ENCODE assay signal across 16 cellular contexts in the genomic region with DNA sequence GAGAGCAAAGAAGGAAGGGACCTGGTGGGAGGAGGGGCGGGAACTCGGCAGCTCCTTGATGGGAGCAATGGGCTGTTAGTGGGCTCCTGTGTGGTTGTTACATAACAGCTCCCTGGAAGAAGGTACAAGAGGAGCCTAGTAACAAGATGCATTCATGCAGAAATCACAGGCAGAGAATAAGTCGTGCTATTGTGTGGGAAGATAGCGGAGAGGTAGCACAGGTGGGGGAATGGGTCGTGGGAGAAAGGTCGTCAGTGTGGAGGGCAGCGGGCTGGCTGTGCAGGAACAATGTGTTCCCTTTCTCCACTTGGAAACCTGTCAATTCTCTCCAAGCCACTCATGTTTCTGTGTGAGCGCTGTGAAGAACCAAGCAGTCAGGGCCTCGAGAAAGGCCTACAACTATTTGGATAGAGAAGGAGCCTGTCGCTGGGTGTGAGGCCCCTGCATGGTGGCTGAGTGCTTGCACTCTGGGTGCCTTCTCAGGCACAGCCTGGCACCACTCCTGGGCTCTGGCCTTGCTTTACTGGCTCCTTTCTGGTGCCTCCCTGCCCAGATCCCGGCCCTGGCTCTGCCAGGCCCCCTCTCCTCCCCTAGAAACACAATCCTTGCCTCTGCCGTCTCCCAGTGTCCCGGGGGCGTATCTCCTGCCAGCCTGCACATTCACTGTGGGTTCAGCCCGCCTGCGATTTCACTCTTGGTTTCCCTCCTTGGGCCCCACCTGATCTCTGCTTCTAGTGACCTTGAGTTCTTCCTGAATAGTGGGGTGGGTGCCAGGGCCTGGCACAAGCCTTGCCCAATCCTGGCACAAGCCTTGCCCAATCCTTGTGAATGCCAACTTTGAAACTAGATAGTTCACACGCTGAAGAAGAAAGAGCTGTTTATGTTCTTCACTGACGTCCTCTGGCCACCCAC. TPM values are rescaled to one million over a fixed set of nuclear protein-coding genes. Genes with fewer than 3 reads are reported as not detected.
DNase-seq lines count a peak whose midpoint lies in the region; ATAC-seq, FAIRE-seq and TF ChIP-seq lines count a peak whose summit lies in the region.
"Had no signal": no experiment of that assay in that cellular context is flagged by ENCODE, and none has a peak within 500 bp of the region (broad histone marks: within the 10 kb centered on the region; RNA-seq: fewer than 3 reads in every experiment).

No MANE protein-coding gene starts in this region.

- H3K27ac ChIP-seq in cingulate gyrus (ENCODE audit: low read depth, low read length) = peak overlapping the region; percentile 92
- H3K27ac ChIP-seq in lung (ENCODE audit: low read depth in 1 of 2, low read length in 1 of 2) = peak overlapping the region; percentile 63 to 86
- no peak overlapping the region for H3K27ac ChIP-seq in small intestine (ENCODE audit: low read depth in 1 of 2, low read length in 1 of 2)
- H3K27ac ChIP-seq in Peyer's patch = peak overlapping the region in 1 of 4 donors; percentile 46

- DNase-seq in NCI-H128 (lab: John Stamatoyannopoulos, UW; ENCODE audit: unreplicated experiment) (peak; percentile 22), lung (ENCODE audit: low spot score) (no peak), small intestine (peak; percentile 50), HEK293T (ENCODE audit: extremely low spot score) (no peak), Peyer's patch (no peak), GDM1 (lab: John Stamatoyannopoulos, UW) (no peak)
- DNase-seq: activated T-cell treated with anti-CD3 and anti-CD28 coated beads, Interleukin-2, amount 50 U/mL, for 4 hours; DMS 273 treated with DMSO at 0.1 percent for 48 hours; NCI-H524 treated with DMSO at 0.1 percent for 48 hours; stimulated activated CD4-positive, alpha-beta T cell treated with anti-CD3 and anti-CD28 coated beads, Interleukin-2, amount 100 ng/mL, for 24 hours had no signal

- TF ChIP-seq CTCF in lung (IDR thresholded peaks at IDR 0.05; ENCODE audit: control extremely low read depth, extremely low read depth) = no peak
- no peak for TF ChIP-seq CTCF in Peyer's patch (IDR thresholded peaks at IDR 0.05)

- no peak for ATAC-seq in lung (ENCODE audit: insufficient read depth, low FRiP score)
- ATAC-seq in HG03378 (IDR thresholded peaks at IDR 0.05; ENCODE audit: unreplicated experiment) = no peak
- ATAC-seq: activated T-cell treated with anti-CD3 and anti-CD28 coated beads, Interleukin-2, amount 50 U/mL, for 4 hours; HCT116 had no signal

- WGBS in lung, 2 donors = 64 to 75% methylated on average over 18 of the region's 18 CpGs
- WGBS in small intestine, 3 donors = 35 to 63% (median 38%) methylated on average over 17 to 18 of the region's 18 CpGs

- no peaks in the 10 kb centered on the region for H3K36me3 ChIP-seq in lung (ENCODE audit: control insufficient read depth in 2 of 2, insufficient read depth in 2 of 2, low read length in 2 of 2)
- no peaks in the 10 kb centered on the region for H3K36me3 ChIP-seq in small intestine (ENCODE audit: control insufficient read depth in 2 of 2, insufficient read depth in 2 of 2, low read length in 2 of 2)
- no peaks in the 10 kb centered on the region for H3K36me3 ChIP-seq in Peyer's patch

- H3K27me3 ChIP-seq in lung (ENCODE audit: control insufficient read depth, insufficient read depth) (no peaks in the 10 kb centered on the region), small intestine (ENCODE audit: control insufficient read depth in 2 of 2, insufficient read depth in 2 of 2, low read length in 2 of 2) (no peaks in the 10 kb centered on the region), Peyer's patch (no peaks in the 10 kb centered on the region)

- CTCF ChIA-PET in HEK293T (lab: Yijun Ruan, JAX) = no interaction called here

- H3K4me1 ChIP-seq in lung (ENCODE audit: control insufficient read depth in 2 of 2, insufficient read depth in 2 of 2, low read length in 2 of 2) (no peaks in the 10 kb centered on the region), small intestine (ENCODE audit: control insufficient read depth in 2 of 2, insufficient read depth in 1 of 2, low read depth in 1 of 2, low read length in 1 of 2) (peaks cover 0 to 6% of the 10 kb centered on the region in 2 donors), Peyer's patch (peaks cover 0 to 7% (median 0%) of the 10 kb centered on the region in 4 donors)

- no peaks in the 10 kb centered on the region for H3K9me3 ChIP-seq in lung (ENCODE audit: control insufficient read depth in 2 of 2, insufficient read depth in 1 of 2, low read length in 1 of 2)
- H3K9me3 ChIP-seq in small intestine (ENCODE audit: control insufficient read depth, low read depth) = no peaks in the 10 kb centered on the region
- H3K9me3 ChIP-seq in Peyer's patch = no peaks in the 10 kb centered on the region

- H3K4me3 ChIP-seq in lung = no peak overlapping the region
- no peak overlapping the region for H3K4me3 ChIP-seq in small intestine (ENCODE audit: low read depth in 1 of 2, low read length in 2 of 2)
- H3K4me3 ChIP-seq in Peyer's patch = no peak overlapping the region

- TF ChIP-seq POLR2A in Peyer's patch (IDR thresholded peaks at IDR 0.05) = no peak

- no peak for FAIRE-seq in small intestine (lab: Jason Lieb, UNC)
- FAIRE-seq: endometrium, islet of Langerhans had no signal

- POLR2A ChIA-PET in HEK293T (lab: Yijun Ruan, JAX) = no interaction called here

TF ChIP-seq in HEK293T, 16 proteins besides CTCF, POLR2A, EP300 and RAD21:
- TF ChIP-seq, protein P1, sequence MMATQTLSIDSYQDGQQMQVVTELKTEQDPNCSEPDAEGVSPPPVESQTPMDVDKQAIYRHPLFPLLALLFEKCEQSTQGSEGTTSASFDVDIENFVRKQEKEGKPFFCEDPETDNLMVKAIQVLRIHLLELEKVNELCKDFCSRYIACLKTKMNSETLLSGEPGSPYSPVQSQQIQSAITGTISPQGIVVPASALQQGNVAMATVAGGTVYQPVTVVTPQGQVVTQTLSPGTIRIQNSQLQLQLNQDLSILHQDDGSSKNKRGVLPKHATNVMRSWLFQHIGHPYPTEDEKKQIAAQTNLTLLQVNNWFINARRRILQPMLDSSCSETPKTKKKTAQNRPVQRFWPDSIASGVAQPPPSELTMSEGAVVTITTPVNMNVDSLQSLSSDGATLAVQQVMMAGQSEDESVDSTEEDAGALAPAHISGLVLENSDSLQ (IDR thresholded peaks at IDR 0.05) = no peak
- TF ChIP-seq BHLHE40 (IDR thresholded peaks at IDR 0.05; ENCODE audit: borderline replicate concordance) = no peak

RNA-seq across cellular contexts. Expression of a gene that starts 7.4 kb away (rescaled TPM):
- 10 to 100 TPM; 24.2 to 76.7 TPM for total RNA-seq in lung
- polyA plus RNA-seq in lung = 10 to 100 TPM; 20.4 to 55.9 TPM
- 1 to 10 TPM; 1.1 to 8.8 (median 5.7) TPM for polyA plus RNA-seq in small intestine
- total RNA-seq in Peyer's patch = 100 to 1,000 TPM in 1 of 4 donors, 10 to 100 TPM in 2, 1 to 10 TPM in 1; 2.5 to 292 (median 34.9) TPM

RNA-seq across cellular contexts. Expression of a gene that starts 12.1 kb away (rescaled TPM):
- total RNA-seq in lung = 100 to 1,000 TPM; 133 to 210 TPM
- polyA plus RNA-seq in lung = 100 to 1,000 TPM; 120 to 180 TPM
- 100 to 1,000 TPM; 122 to 134 (median 125) TPM for polyA plus RNA-seq in small intestine
- total RNA-seq in Peyer's patch = 100 to 1,000 TPM; 127 to 186 (median 158) TPM

RNA-seq across cellular contexts. Expression of a gene that starts 43.5 kb away (rescaled TPM):
- total RNA-seq in lung (1 to 10 TPM; 1.7 to 3.8 TPM), Peyer's patch (1 to 10 TPM in 2 of 4 donors, not detected in 2; 1.5 to 6.2 TPM)
- polyA plus RNA-seq in lung (1 to 10 TPM in 1 of 2 donors, under 1 TPM in 1; 0.60 to 4.3 TPM), small intestine (1 to 10 TPM in 1 of 3 donors, under 1 TPM in 1, not detected in 1; 0.27 to 2.3 TPM)
- total RNA-seq: activated T-cell treated with anti-CD3 and anti-CD28 coated beads, Interleukin-2, amount 50 U/mL, for 4 hours; HT-29 had no signal

Comparison
In these comparisons a context has a peak if more than half of its experiments do, and no peak if none do; other contexts are left out.
1. DNase-seq: peak in NCI-H128 (single experiment) and small intestine (single experiment); none in lung (single experiment), HEK293T (single experiment), Peyer's patch (0 of 3) and GDM1 (single experiment).
2. H3K27ac ChIP-seq: peak in cingulate gyrus (single experiment) and lung (2 of 2); none in small intestine (0 of 2).